22 cellular contexts compared by ENCODE assay signal in the genomic region with DNA sequence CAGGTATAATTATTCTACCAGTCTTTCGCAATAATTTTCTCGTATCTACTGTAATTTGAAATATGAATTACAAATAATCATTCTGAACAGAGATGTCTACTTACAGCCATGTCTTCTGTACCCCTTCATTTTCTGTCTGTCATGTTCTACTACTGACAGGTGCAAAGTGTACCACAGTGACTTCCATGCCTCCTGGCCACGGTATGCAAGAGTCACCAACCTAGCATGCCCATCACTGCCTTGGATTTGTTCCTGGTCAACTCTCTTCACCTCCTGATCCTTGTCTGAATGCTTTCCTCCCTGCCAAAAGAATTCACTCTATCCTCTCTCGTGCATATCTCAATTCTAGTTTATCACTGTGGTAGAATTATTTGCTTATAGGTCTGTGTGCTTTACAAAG.
DNase-seq lines count a peak whose midpoint lies in the region; ATAC-seq, FAIRE-seq and TF ChIP-seq lines count a peak whose summit lies in the region.
"Had no signal": no experiment of that assay in that cellular context is flagged by ENCODE, and none has a peak within 500 bp of the region (broad histone marks: within the 10 kb centered on the region; RNA-seq: fewer than 3 reads in every experiment).

No MANE protein-coding gene starts in this region.

- DNase-seq in activated naive CD4-positive, alpha-beta T cell treated with anti-CD3 and anti-CD28 coated beads, Interleukin-2, amount 50 U/mL, for 72 hours (ENCODE audit: low spot score in 2 of 2) = no peak
- DNase-seq in K562 (ENCODE audit: extremely low read depth in 1 of 4, low spot score in 3 of 4) = no peak
- DNase-seq in smooth muscle cell (lab: John Stamatoyannopoulos, UW; ENCODE audit: unreplicated experiment) = no peak
- DNase-seq in KG1 (lab: John Stamatoyannopoulos, UW) = no peak
- no peak for DNase-seq in heart right ventricle
- DNase-seq: Caco-2; CD4-positive, CD25-positive, alpha-beta regulatory T cell; CD8-positive, alpha-beta T cell; DMS153; DND-41; GOT3; HFFc6 had no signal

- POLR2A ChIA-PET in K562 (lab: Yijun Ruan, JAX) = interaction anchor here (0.6 kb wide), 1 partner anchor 1322 kb away, joined by 3 read pairs; no protein-coding TSS in a partner anchor

- H3K36me3 Mint-ChIP-seq in activated naive CD4-positive, alpha-beta T cell treated with anti-CD3 and anti-CD28 coated beads, Interleukin-2, amount 50 U/mL, for 24 hours = no peaks in the 10 kb centered on the region
- no peaks in the 10 kb centered on the region for H3K36me3 Mint-ChIP-seq in activated naive CD4-positive, alpha-beta T cell treated with anti-CD3 and anti-CD28 coated beads, Interleukin-2, amount 50 U/mL, for 72 hours
- H3K36me3 Mint-ChIP-seq: CD4-positive, CD25-positive, alpha-beta regulatory T cell; CD8-positive, alpha-beta T cell had no signal

- no peak overlapping the region for H3K4me3 ChIP-seq in K562
- no peak overlapping the region for H3K4me3 ChIP-seq in smooth muscle cell
- no peak overlapping the region for H3K4me3 ChIP-seq in heart right ventricle
- H3K4me3 ChIP-seq: BLaER1, HAP-1 had no signal

- 0% methylated on average over 4 of the region's 4 CpGs for WGBS in K562 (ENCODE audit: insufficient coverage, low coverage, missing lambda C conversion rate)
- WGBS in smooth muscle cell (ENCODE audit: low lambda C conversion rate) = 81% methylated on average over 4 of the region's 4 CpGs
- 67 to 80% methylated on average over 4 of the region's 4 CpGs for WGBS in heart right ventricle, 2 donors

- H3K4me1 ChIP-seq in K562 (replicated peaks in 1 of 2; ENCODE audit: control insufficient read depth in 2 of 2, insufficient read depth in 2 of 2, low read length in 2 of 2) (no peaks in the 10 kb centered on the region), smooth muscle cell (ENCODE audit: low read depth) (no peaks in the 10 kb centered on the region), heart right ventricle (no peaks in the 10 kb centered on the region)
- H3K4me1 ChIP-seq: BLaER1, Caco-2, HAP-1 had no signal

- no peak overlapping the region for H3K9ac ChIP-seq in K562 (ENCODE audit: insufficient read depth in 1 of 2, low read depth in 2 of 2, low read length in 2 of 2)
- H3K9ac ChIP-seq in smooth muscle cell (ENCODE audit: low read depth) = no peak overlapping the region
- H3K9ac ChIP-seq: BLaER1 had no signal

- no peak overlapping the region for H3K27ac ChIP-seq in K562 (ENCODE audit: extremely low read depth, low read depth, low read length)
- peak overlapping the region; percentile 76 for H3K27ac ChIP-seq in smooth muscle cell (ENCODE audit: low read depth)
- no peak overlapping the region for H3K27ac ChIP-seq in heart right ventricle
- H3K27ac ChIP-seq: 22Rv1, BLaER1, C4-2B had no signal

- H3K9me3 Mint-ChIP-seq in activated naive CD4-positive, alpha-beta T cell treated with anti-CD3 and anti-CD28 coated beads, Interleukin-2, amount 50 U/mL, for 24 hours = peaks cover 10% of the 10 kb centered on the region
- H3K9me3 Mint-ChIP-seq in activated naive CD4-positive, alpha-beta T cell treated with anti-CD3 and anti-CD28 coated beads, Interleukin-2, amount 50 U/mL, for 72 hours = peaks cover 15% of the 10 kb centered on the region in 2 donors

- no peaks in the 10 kb centered on the region for H3K4me1 Mint-ChIP-seq in activated naive CD4-positive, alpha-beta T cell treated with anti-CD3 and anti-CD28 coated beads, Interleukin-2, amount 50 U/mL, for 24 hours
- H3K4me1 Mint-ChIP-seq: B cell; CD4-positive, CD25-positive, alpha-beta regulatory T cell had no signal

- H3K4me3 Mint-ChIP-seq in activated naive CD4-positive, alpha-beta T cell treated with anti-CD3 and anti-CD28 coated beads, Interleukin-2, amount 50 U/mL, for 24 hours = no peak overlapping the region
- H3K4me3 Mint-ChIP-seq: B cell; CD4-positive, CD25-positive, alpha-beta regulatory T cell; CD8-positive, alpha-beta T cell; HFFc6 had no signal

- TF ChIP-seq POLR2A in K562 (conservative IDR thresholded peaks at IDR 0.05) = no peak

- H3K36me3 ChIP-seq in K562 (ENCODE audit: control insufficient read depth, insufficient read depth, low read length) = no peaks in the 10 kb centered on the region
- no peaks in the 10 kb centered on the region for H3K36me3 ChIP-seq in smooth muscle cell (ENCODE audit: low read depth)
- no peaks in the 10 kb centered on the region for H3K36me3 ChIP-seq in heart right ventricle
- H3K36me3 ChIP-seq: BLaER1, HAP-1 had no signal

- H3K9me3 ChIP-seq in K562 (replicated peaks; ENCODE audit: control insufficient read depth, insufficient read depth, low read depth, low read length) (no peaks in the 10 kb centered on the region), smooth muscle cell (replicated peaks; ENCODE audit: low read depth) (no peaks in the 10 kb centered on the region), heart right ventricle (peaks cover 0 to 6% (median 0%) of the 10 kb centered on the region in 11 donors)
- H3K9me3 ChIP-seq: BLaER1 had no signal

- H3K79me2 ChIP-seq in K562 (ENCODE audit: control insufficient read depth, insufficient read depth, low read length) (no peaks in the 10 kb centered on the region), smooth muscle cell (ENCODE audit: low read depth) (no peaks in the 10 kb centered on the region)

- TF ChIP-seq CTCF in K562 (IDR thresholded peaks at IDR 0.05 in 2 of 3, conservative IDR thresholded peaks at IDR 0.05 in 1 of 3; ENCODE audit: insufficient read depth in 2 of 3, low read depth in 1 of 3, low read length in 3 of 3) = no peak
- no peak for TF ChIP-seq CTCF in smooth muscle cell (IDR thresholded peaks at IDR 0.05; ENCODE audit: borderline replicate concordance, insufficient read depth, poor library complexity, severe bottlenecking)
- no peak for TF ChIP-seq CTCF in heart right ventricle (IDR thresholded peaks at IDR 0.05)

- CTCF ChIA-PET in K562 (lab: Yijun Ruan, JAX; ENCODE audit: low intra/inter-chr PET ratio) = no interaction called here

- intact Hi-C loops in K562 (cut with micrococcal nuclease) (no loop called here), heart right ventricle (cut with DNase I) (no loop called here)

- H4K20me1 ChIP-seq in K562 (replicated peaks; ENCODE audit: control insufficient read depth, insufficient read depth, low read length) (no peaks in the 10 kb centered on the region), smooth muscle cell (ENCODE audit: low read depth) (no peaks in the 10 kb centered on the region)
- H4K20me1 ChIP-seq: BLaER1 had no signal

- H2AFZ ChIP-seq in K562 (ENCODE audit: low read depth, low read length) = no peak overlapping the region
- peak overlapping the region; percentile 13 for H2AFZ ChIP-seq in smooth muscle cell (ENCODE audit: low read depth)

- H3F3A ChIP-seq in smooth muscle cell (ENCODE audit: low read depth) = no peaks in the 10 kb centered on the region

- H3K9me1 ChIP-seq in K562 (ENCODE audit: control insufficient read depth, insufficient read depth, low read length) = no peaks in the 10 kb centered on the region

- no peak for TF ChIP-seq EP300 in K562 (IDR thresholded peaks at IDR 0.05; ENCODE audit: low read length)

- BruUV-seq in K562 (replicated peaks; lab: Mats Ljungman, UMichigan) = no TSS peak

- peak overlapping the region; percentile 31 for H3K27ac Mint-ChIP-seq in activated naive CD4-positive, alpha-beta T cell treated with anti-CD3 and anti-CD28 coated beads, Interleukin-2, amount 50 U/mL, for 24 hours
- no peak overlapping the region for H3K27ac Mint-ChIP-seq in activated naive CD4-positive, alpha-beta T cell treated with anti-CD3 and anti-CD28 coated beads, Interleukin-2, amount 50 U/mL, for 72 hours
- H3K27ac Mint-ChIP-seq: B cell; CD4-positive, CD25-positive, alpha-beta regulatory T cell; CD8-positive, alpha-beta T cell; HFFc6 had no signal

- no peak for FAIRE-seq in K562 (lab: Jason Lieb, UNC)
- FAIRE-seq: A204.1, G401.6, GM12892, H54 had no signal

- no peak overlapping the region for H3K4me2 ChIP-seq in K562 (ENCODE audit: insufficient read depth, low read length)
- no peak overlapping the region for H3K4me2 ChIP-seq in smooth muscle cell
- H3K4me2 ChIP-seq: BLaER1 had no signal

- H3K27me3 Mint-ChIP-seq in activated naive CD4-positive, alpha-beta T cell treated with anti-CD3 and anti-CD28 coated beads, Interleukin-2, amount 50 U/mL, for 24 hours = no peaks in the 10 kb centered on the region
- H3K27me3 Mint-ChIP-seq: B cell; CD4-positive, CD25-positive, alpha-beta regulatory T cell had no signal

- in situ Hi-C loops in K562 (cut with MboI) = no loop called here

- no peak for TF ChIP-seq RAD21 in K562 (CRISPR knock-in tag; conservative IDR thresholded peaks at IDR 0.05 in 1 of 2, IDR thresholded peaks at IDR 0.05 in 1 of 2)

- H3K27me3 ChIP-seq in K562 (ENCODE audit: control insufficient read depth in 2 of 2, insufficient read depth in 2 of 2, low read length in 2 of 2) (no peaks in the 10 kb centered on the region), smooth muscle cell (ENCODE audit: low read depth) (no peaks in the 10 kb centered on the region), heart right ventricle (no peaks in the 10 kb centered on the region)
- H3K27me3 ChIP-seq: BLaER1 had no signal

- no peak for ATAC-seq in activated naive CD4-positive, alpha-beta T cell treated with anti-CD3 and anti-CD28 coated beads, Interleukin-2, amount 50 U/mL, for 72 hours
- ATAC-seq in K562 = no peak
- no peak for ATAC-seq in heart right ventricle
- ATAC-seq: CD8-positive, alpha-beta T cell had no signal

TF ChIP-seq in K562, 482 proteins besides CTCF, POLR2A, EP300 and RAD21:
- TF ChIP-seq CCNT2 (IDR thresholded peaks at IDR 0.05; ENCODE audit: borderline replicate concordance, extremely low read depth, insufficient read length, low read depth, low read length) (no peak), CEBPB (tag; IDR thresholded peaks at IDR 0.05) (peak; percentile 21; the same call in 1 of the 2 replicates)
- TF ChIP-seq, protein P1, sequence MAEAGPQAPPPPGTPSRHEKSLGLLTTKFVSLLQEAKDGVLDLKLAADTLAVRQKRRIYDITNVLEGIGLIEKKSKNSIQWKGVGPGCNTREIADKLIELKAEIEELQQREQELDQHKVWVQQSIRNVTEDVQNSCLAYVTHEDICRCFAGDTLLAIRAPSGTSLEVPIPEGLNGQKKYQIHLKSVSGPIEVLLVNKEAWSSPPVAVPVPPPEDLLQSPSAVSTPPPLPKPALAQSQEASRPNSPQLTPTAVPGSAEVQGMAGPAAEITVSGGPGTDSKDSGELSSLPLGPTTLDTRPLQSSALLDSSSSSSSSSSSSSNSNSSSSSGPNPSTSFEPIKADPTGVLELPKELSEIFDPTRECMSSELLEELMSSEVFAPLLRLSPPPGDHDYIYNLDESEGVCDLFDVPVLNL (CRISPR knock-in tag; IDR thresholded peaks at IDR 0.05; ENCODE audit: low read depth) = no peak
